Comparison of ENCODE assay signal across 1 cellular context in the genomic region with DNA sequence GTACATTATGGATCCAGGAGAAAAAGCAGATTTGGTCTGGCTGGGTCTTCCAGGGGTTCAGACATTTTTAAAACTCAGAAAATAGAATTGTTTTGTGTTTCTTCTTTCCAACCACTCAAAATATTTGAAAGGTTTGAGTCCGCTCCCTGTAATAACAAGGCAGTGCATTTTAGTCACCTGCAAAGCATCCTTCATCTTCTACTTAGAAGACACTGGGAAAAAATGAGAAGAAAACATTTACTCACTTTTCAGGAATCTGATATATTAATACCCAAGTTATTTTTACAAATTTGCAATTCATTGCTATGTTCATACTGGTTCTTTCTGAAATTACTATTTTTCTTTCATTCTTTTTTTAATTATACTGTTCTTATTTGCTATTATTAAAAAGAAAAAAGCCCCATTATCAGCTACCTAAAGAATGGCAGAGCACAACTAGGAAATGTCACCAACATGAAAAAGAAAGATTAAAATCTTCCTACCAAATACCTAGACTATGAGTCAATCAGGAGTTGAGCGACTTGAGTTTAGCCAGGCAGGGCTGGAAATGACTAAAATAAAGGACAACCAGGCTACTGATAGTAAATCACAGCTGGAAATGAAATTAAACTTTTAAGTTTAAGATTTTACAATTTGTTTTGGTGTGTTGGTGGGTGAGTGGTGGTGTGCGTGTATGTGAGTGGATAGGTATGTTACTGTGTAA.
TF ChIP-seq lines count a peak whose summit lies in the region.

No MANE protein-coding gene starts in this region.

TF ChIP-seq in A549, 52 proteins besides CTCF, POLR2A, EP300 and RAD21 (continued from another document):
- TF ChIP-seq KDM5A (IDR thresholded peaks at IDR 0.05) (no peak), FOSL2 (IDR thresholded peaks at IDR 0.05) (no peak), FOSL2 (CRISPR knock-in tag; IDR thresholded peaks at IDR 0.05) (0 out of 2 replicates have a peak, but pooled peaks have one; percentile 14)
- TF ChIP-seq, protein P1, sequence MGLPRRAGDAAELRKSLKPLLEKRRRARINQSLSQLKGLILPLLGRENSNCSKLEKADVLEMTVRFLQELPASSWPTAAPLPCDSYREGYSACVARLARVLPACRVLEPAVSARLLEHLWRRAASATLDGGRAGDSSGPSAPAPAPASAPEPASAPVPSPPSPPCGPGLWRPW (IDR thresholded peaks at IDR 0.05), result no peak
